ENCODE assay signal across 9 cellular contexts in genomic region chr5:83026930-83027687, GRCh38. TPM values are rescaled to one million over a fixed set of nuclear protein-coding genes. Genes with fewer than 3 reads are reported as not detected.
DNase-seq lines count a peak whose midpoint lies in the region; ATAC-seq and TF ChIP-seq lines count a peak whose summit lies in the region.
"Had no signal": no experiment of that assay in that cellular context is flagged by ENCODE, and none has a peak within 500 bp of the region (broad histone marks: within the 10 kb centered on the region; RNA-seq: fewer than 3 reads in every experiment).

No MANE protein-coding gene starts in this region.

- H3K4me3 ChIP-seq in HAP-1 (no peak overlapping the region), colonic mucosa (no peak overlapping the region)

- H3K9ac ChIP-seq in colonic mucosa (ENCODE audit: low read depth in 2 of 2, low read length in 2 of 2) = no peak overlapping the region

- intact Hi-C loops in colonic mucosa (cut with DNase I) = no loop called here

- peak; percentile 56 to 66 for DNase-seq in HAP-1 (ENCODE audit: low spot score in 2 of 2)
- DNase-seq in KG1 (lab: John Stamatoyannopoulos, UW) = peak; percentile 82
- peak; percentile 61 for DNase-seq in iPS-NIHi11 (ENCODE audit: low spot score)
- DNase-seq in NCI-H187 treated with DMSO at 0.1 percent for 48 hours (lab: John Stamatoyannopoulos, UW) = no peak
- DNase-seq in stimulated activated naive CD4-positive, alpha-beta T cell treated with Interleukin-2 at 50 U/mL for 16 hours (lab: John Stamatoyannopoulos, UW) = no peak
- no peak for DNase-seq in T1000 (lab: John Stamatoyannopoulos, UW)
- DNase-seq in colonic mucosa = no peak

- H3K27me3 ChIP-seq in HAP-1 (ENCODE audit: low read depth) (no peaks in the 10 kb centered on the region), colonic mucosa (no peaks in the 10 kb centered on the region)

- in situ Hi-C loops in HAP-1 (cut with MboI; ENCODE audit: low sequenced_read_pairs) = no loop called here

- no peaks in the 10 kb centered on the region for H3K9me3 ChIP-seq in HAP-1
- no peaks in the 10 kb centered on the region for H3K9me3 ChIP-seq in colonic mucosa

- TF ChIP-seq CTCF in colonic mucosa (IDR thresholded peaks at IDR 0.05) = no peak

- H3K4me1 ChIP-seq in HAP-1 = peaks cover 11% of the 10 kb centered on the region
- H3K4me1 ChIP-seq in colonic mucosa = no peaks in the 10 kb centered on the region

- H3K27ac ChIP-seq in colonic mucosa = no peak overlapping the region

- peak; percentile 91 for ATAC-seq in GM18517 (IDR thresholded peaks at IDR 0.05; ENCODE audit: unreplicated experiment)
- ATAC-seq: stimulated activated effector memory CD8-positive, alpha-beta T cell treated with anti-CD3 and anti-CD28 coated beads, Interleukin-12 subunit alpha, Interleukin-12 subunit beta, amount 100 ng/mL, for 72 hours had no signal

- H3K36me3 ChIP-seq in HAP-1 (replicated peaks) (no peaks in the 10 kb centered on the region), colonic mucosa (no peaks in the 10 kb centered on the region)

RNA-seq across cellular contexts. Expression of gene TMEM167A, which starts 50.1 kb away (rescaled TPM):
- 100 to 1,000 TPM in 1 of 2 donors, 10 to 100 TPM in 1; 89.4 to 114 TPM for total RNA-seq in colonic mucosa

RNA-seq across cellular contexts. Expression of gene XRCC4, which starts 50.2 kb away (rescaled TPM):
- 1 to 10 TPM; 5.7 to 8.7 TPM for total RNA-seq in colonic mucosa

Comparison
In these comparisons a context has a peak if more than half of its experiments do, and no peak if none do; other contexts are left out.
1. DNase-seq: peak in HAP-1 (2 of 2), KG1 (single experiment) and iPS-NIHi11 (single experiment); none in NCI-H187 treated with DMSO at 0.1 percent for 48 hours (single experiment), stimulated activated naive CD4-positive, alpha-beta T cell treated with Interleukin-2 at 50 U/mL for 16 hours (single experiment), T1000 (single experiment) and colonic mucosa (single experiment).